In genomic region chr15:40474581-40474980, GRCh38 we compare ENCODE assay signal across 30 cellular contexts.
"Had no signal": no experiment of that assay in that cellular context is flagged by ENCODE, and none has a peak within 500 bp of the region (broad histone marks: within the 10 kb centered on the region; RNA-seq: fewer than 3 reads in every experiment).

No MANE protein-coding gene starts in this region.

- H3K4me3 ChIP-seq: cardiac muscle cell, MG63, SK-N-MC had no signal

- ATAC-seq: activated CD8-positive, alpha-beta T cell treated with anti-CD3 and anti-CD28 coated beads, Interleukin-2, amount 10 ng/mL, durations not matched to agents 7 days and 5 days; activated naive CD4-positive, alpha-beta T cell treated with anti-CD3 and anti-CD28 coated beads, Interleukin-2, amount 50 U/mL, for 72 hours; Panc1; Right ventricle myocardium inferior; T-cell had no signal

- H3K4me2 ChIP-seq: KMS-11 had no signal

- H3K27me3 ChIP-seq: brain microvascular endothelial cell, cardiac muscle cell, MG63 had no signal

- H3K9ac ChIP-seq: KMS-11 had no signal

- H3K27ac ChIP-seq: brain microvascular endothelial cell, cardiac muscle cell, KMS-11, SK-N-MC, VCaP had no signal

- DNase-seq: activated CD4-positive, alpha-beta T cell treated with anti-CD3 and anti-CD28 coated beads for 4 hours; activated CD4-positive, alpha-beta T cell treated with anti-CD3 and anti-CD28 coated beads, Interleukin-2, amount 50 U/mL, for 4 hours; activated CD8-positive, alpha-beta memory T cell treated with anti-CD3 and anti-CD28 coated beads, Interleukin-2, amount 50 U/mL, for 48 hours; activated CD8-positive, alpha-beta T cell treated with anti-CD3 and anti-CD28 coated beads, Interleukin-2, amount 10 ng/mL, durations not matched to agents 7 days and 5 days; activated effector memory CD4-positive, alpha-beta T cell treated with anti-CD3 and anti-CD28 coated beads, Interleukin-2, amount 50 U/mL, for 16 hours; activated naive CD4-positive, alpha-beta T cell treated with Interleukin-2 at 50 U/mL for 16 hours; activated T-cell treated with anti-CD3 and anti-CD28 coated beads, Interleukin-2, amount 50 U/mL, for 1 hour; brain microvascular endothelial cell; MG63; MV-4-11; NCI-H1092 treated with DMSO at 0.1 percent for 48 hours; NCI-H1417 treated with DMSO at 0.1 percent for 48 hours; NCI-H1694; NCI-H2029; NCI-H2107; NCI-H2171 treated with DMSO at 0.1 percent for 48 hours; NCI-H345; NCI-H510A; NCI-H526 treated with DMSO at 0.1 percent for 48 hours; NCI-H82; OCI-M1; RPMI8226; T-cell had no signal

- H3K36me3 ChIP-seq: brain microvascular endothelial cell, cardiac muscle cell, MG63 had no signal

- H3K9me3 ChIP-seq: MG63 had no signal
